Comparison of ENCODE assay signal across 26 cellular contexts in genomic region chr5:7537573-7537972, GRCh38.
"Had no signal": no experiment of that assay in that cellular context is flagged by ENCODE, and none has a peak within 500 bp of the region (broad histone marks: within the 10 kb centered on the region; RNA-seq: fewer than 3 reads in every experiment).

No MANE protein-coding gene starts in this region.

- H3K27ac ChIP-seq: ascending aorta, breast epithelium, cardiac muscle cell, colonic mucosa, epithelial cell of prostate, heart left ventricle had no signal

- H3K27me3 ChIP-seq: ascending aorta, breast epithelium, cardiac muscle cell, colonic mucosa, heart left ventricle had no signal

- DNase-seq: activated CD4-positive, alpha-beta memory T cell treated with anti-CD3 and anti-CD28 coated beads, Interleukin-2, amount 10 ng/mL, durations not matched to agents 7 days and 5 days; activated CD4-positive, alpha-beta T cell treated with anti-CD3 and anti-CD28 coated beads for 1 hour; activated CD4-positive, alpha-beta T cell treated with anti-CD3 and anti-CD28 coated beads for 4 hours; activated CD4-positive, alpha-beta T cell treated with anti-CD3 and anti-CD28 coated beads, Interleukin-2, amount 10 ng/mL, durations not matched to agents 7 days and 5 days; activated CD4-positive, alpha-beta T cell treated with anti-CD3 and anti-CD28 coated beads, Interleukin-2, amount 50 U/mL, for 4 hours; activated CD8-positive, alpha-beta memory T cell treated with anti-CD3 and anti-CD28 coated beads, Interleukin-2, amount 50 U/mL, for 48 hours; activated gamma-delta T cell; activated naive CD4-positive, alpha-beta T cell; activated naive CD4-positive, alpha-beta T cell treated with anti-CD3 and anti-CD28 coated beads, Interleukin-2, amount 10 ng/mL, durations not matched to agents 7 days and 5 days; activated naive CD8-positive, alpha-beta T cell treated with anti-CD3 and anti-CD28 coated beads, Interleukin-2, amount 10 ng/mL, durations not matched to agents 7 days and 5 days; activated T-cell treated with anti-CD3 and anti-CD28 coated beads for 4 hours; activated T-cell treated with anti-CD3 and anti-CD28 coated beads, Interleukin-2, amount 50 U/mL, for 24 hours; activated T-cell treated with anti-CD3 and anti-CD28 coated beads, Interleukin-2, amount 50 U/mL, for 72 hours; central memory CD4-positive, alpha-beta T cell; cerebellar nuclear complex; colonic mucosa; effector CD8-positive, alpha-beta T cell; foreskin fibroblast; heart left ventricle; T-helper 2 cell had no signal

- H3K4me3 ChIP-seq: ascending aorta, breast epithelium, cardiac muscle cell, colonic mucosa, heart left ventricle had no signal

- H3K27me3 Mint-ChIP-seq: activated CD4-positive, alpha-beta memory T cell treated with anti-CD3 and anti-CD28 coated beads, Interleukin-2, amount 10 ng/mL, durations not matched to agents 7 days and 5 days; activated CD4-positive, alpha-beta T cell treated with anti-CD3 and anti-CD28 coated beads, Interleukin-2, amount 10 ng/mL, durations not matched to agents 7 days and 5 days; activated naive CD4-positive, alpha-beta T cell treated with anti-CD3 and anti-CD28 coated beads, Interleukin-2, amount 10 ng/mL, durations not matched to agents 7 days and 5 days; activated naive CD8-positive, alpha-beta T cell treated with anti-CD3 and anti-CD28 coated beads, Interleukin-2, amount 10 ng/mL, durations not matched to agents 7 days and 5 days; brain had no signal

- ATAC-seq: activated naive CD4-positive, alpha-beta T cell treated with anti-CD3 and anti-CD28 coated beads, Interleukin-2, amount 50 U/mL, for 72 hours; activated T-cell treated with anti-CD3 and anti-CD28 coated beads, Interleukin-2, amount 50 U/mL, for 72 hours; heart left ventricle had no signal

- H3K4me1 ChIP-seq: ascending aorta, breast epithelium, colonic mucosa, heart left ventricle had no signal

- H3K36me3 ChIP-seq: ascending aorta, breast epithelium, cardiac muscle cell, colonic mucosa, heart left ventricle had no signal

- H3K4me3 Mint-ChIP-seq: activated CD4-positive, alpha-beta memory T cell treated with anti-CD3 and anti-CD28 coated beads, Interleukin-2, amount 10 ng/mL, durations not matched to agents 7 days and 5 days; activated CD4-positive, alpha-beta T cell treated with anti-CD3 and anti-CD28 coated beads, Interleukin-2, amount 10 ng/mL, durations not matched to agents 7 days and 5 days; activated naive CD4-positive, alpha-beta T cell treated with anti-CD3 and anti-CD28 coated beads, Interleukin-2, amount 10 ng/mL, durations not matched to agents 7 days and 5 days; activated naive CD8-positive, alpha-beta T cell treated with anti-CD3 and anti-CD28 coated beads, Interleukin-2, amount 10 ng/mL, durations not matched to agents 7 days and 5 days; activated T-cell treated with anti-CD3 and anti-CD28 coated beads, Interleukin-2, amount 50 U/mL, for 24 hours; activated T-cell treated with anti-CD3 and anti-CD28 coated beads, Interleukin-2, amount 50 U/mL, for 72 hours; brain had no signal

- H3K36me3 Mint-ChIP-seq: activated naive CD4-positive, alpha-beta T cell treated with anti-CD3 and anti-CD28 coated beads, Interleukin-2, amount 10 ng/mL, durations not matched to agents 7 days and 5 days; activated naive CD4-positive, alpha-beta T cell treated with anti-CD3 and anti-CD28 coated beads, Interleukin-2, amount 50 U/mL, for 72 hours; activated naive CD8-positive, alpha-beta T cell treated with anti-CD3 and anti-CD28 coated beads, Interleukin-2, amount 10 ng/mL, durations not matched to agents 7 days and 5 days; brain had no signal

- H3K9me3 ChIP-seq: ascending aorta, breast epithelium, colonic mucosa, heart left ventricle had no signal

- H3K4me1 Mint-ChIP-seq: activated CD4-positive, alpha-beta memory T cell treated with anti-CD3 and anti-CD28 coated beads, Interleukin-2, amount 10 ng/mL, durations not matched to agents 7 days and 5 days; activated CD4-positive, alpha-beta T cell treated with anti-CD3 and anti-CD28 coated beads, Interleukin-2, amount 10 ng/mL, durations not matched to agents 7 days and 5 days; activated naive CD4-positive, alpha-beta T cell treated with anti-CD3 and anti-CD28 coated beads, Interleukin-2, amount 10 ng/mL, durations not matched to agents 7 days and 5 days; activated naive CD8-positive, alpha-beta T cell treated with anti-CD3 and anti-CD28 coated beads, Interleukin-2, amount 10 ng/mL, durations not matched to agents 7 days and 5 days had no signal

- H3K9me3 Mint-ChIP-seq: activated CD4-positive, alpha-beta memory T cell treated with anti-CD3 and anti-CD28 coated beads, Interleukin-2, amount 10 ng/mL, durations not matched to agents 7 days and 5 days; activated CD4-positive, alpha-beta T cell treated with anti-CD3 and anti-CD28 coated beads, Interleukin-2, amount 10 ng/mL, durations not matched to agents 7 days and 5 days; activated naive CD4-positive, alpha-beta T cell treated with anti-CD3 and anti-CD28 coated beads, Interleukin-2, amount 10 ng/mL, durations not matched to agents 7 days and 5 days; activated naive CD8-positive, alpha-beta T cell treated with anti-CD3 and anti-CD28 coated beads, Interleukin-2, amount 10 ng/mL, durations not matched to agents 7 days and 5 days; activated T-cell treated with anti-CD3 and anti-CD28 coated beads, Interleukin-2, amount 50 U/mL, for 24 hours; activated T-cell treated with anti-CD3 and anti-CD28 coated beads, Interleukin-2, amount 50 U/mL, for 72 hours; brain had no signal

- H3K27ac Mint-ChIP-seq: activated CD4-positive, alpha-beta memory T cell treated with anti-CD3 and anti-CD28 coated beads, Interleukin-2, amount 10 ng/mL, durations not matched to agents 7 days and 5 days; activated CD4-positive, alpha-beta T cell treated with anti-CD3 and anti-CD28 coated beads, Interleukin-2, amount 10 ng/mL, durations not matched to agents 7 days and 5 days; activated naive CD4-positive, alpha-beta T cell treated with anti-CD3 and anti-CD28 coated beads, Interleukin-2, amount 10 ng/mL, durations not matched to agents 7 days and 5 days; activated naive CD4-positive, alpha-beta T cell treated with anti-CD3 and anti-CD28 coated beads, Interleukin-2, amount 50 U/mL, for 72 hours; activated naive CD8-positive, alpha-beta T cell treated with anti-CD3 and anti-CD28 coated beads, Interleukin-2, amount 10 ng/mL, durations not matched to agents 7 days and 5 days; activated T-cell treated with anti-CD3 and anti-CD28 coated beads, Interleukin-2, amount 50 U/mL, for 24 hours; activated T-cell treated with anti-CD3 and anti-CD28 coated beads, Interleukin-2, amount 50 U/mL, for 72 hours; brain had no signal
